ENCODE assay signal across 1 cellular context in genomic region chr15:66780172-66780972, GRCh38.
TF ChIP-seq lines count a peak whose summit lies in the region.

No MANE protein-coding gene starts in this region.

TF ChIP-seq in H1, 55 proteins besides CTCF, POLR2A, EP300 and RAD21 (continued from another document):
- TF ChIP-seq KDM4A (IDR thresholded peaks at IDR 0.05; ENCODE audit: low read depth, low read length, severe bottlenecking) (no peak), BCL11A (IDR thresholded peaks at IDR 0.05; ENCODE audit: low read depth in 2 of 2, low read length in 2 of 2) (no peak)
